14 cellular contexts compared by ENCODE assay signal in genomic region chr1:39147099-39148025, GRCh38.
"Had no signal": no experiment of that assay in that cellular context is flagged by ENCODE, and none has a peak within 500 bp of the region (broad histone marks: within the 10 kb centered on the region; RNA-seq: fewer than 3 reads in every experiment).

No MANE protein-coding gene starts in this region.

- H3K4me3 ChIP-seq: esophagus muscularis mucosa, pancreas, skin epidermis, tibial nerve had no signal

- H3K27me3 ChIP-seq: brain microvascular endothelial cell, esophagus muscularis mucosa, pancreas had no signal

- H3K36me3 ChIP-seq: brain microvascular endothelial cell, esophagus muscularis mucosa, pancreas, tibial nerve had no signal

- H3K27me3 Mint-ChIP-seq: activated naive CD8-positive, alpha-beta T cell had no signal

- H3K4me3 Mint-ChIP-seq: activated naive CD8-positive, alpha-beta T cell; activated T-cell treated with anti-CD3 and anti-CD28 coated beads, Interleukin-2, amount 50 U/mL, for 4 hours; dendritic cell treated with granulocyte-macrophage colony-stimulating factor and Interleukin-4, amounts not matched to agents 40 ng/mL and 50 ng/mL, for 4 days had no signal

- H3K36me3 Mint-ChIP-seq: activated naive CD8-positive, alpha-beta T cell had no signal

- H3K9me3 Mint-ChIP-seq: activated T-cell treated with anti-CD3 and anti-CD28 coated beads, Interleukin-2, amount 50 U/mL, for 4 hours had no signal

- H3K9me3 ChIP-seq: esophagus muscularis mucosa, pancreas, tibial nerve had no signal

- DNase-seq: activated CD4-positive, alpha-beta T cell treated with anti-CD3 and anti-CD28 coated beads, Interleukin-2, amount 50 U/mL, for 4 hours; activated effector memory CD4-positive, alpha-beta T cell treated with anti-CD3 and anti-CD28 coated beads, Interleukin-2, amount 50 U/mL, for 16 hours; activated T-cell treated with anti-CD3 and anti-CD28 coated beads, Interleukin-2, amount 50 U/mL, for 4 hours; amygdala; brain microvascular endothelial cell; glutamatergic neuron; left colon; pancreas; stimulated activated CD4-positive, alpha-beta T cell treated with anti-CD3 and anti-CD28 coated beads, Interleukin-4, amount 100 ng/mL, for 4 hours had no signal

- H3K27ac ChIP-seq: brain microvascular endothelial cell, esophagus muscularis mucosa, pancreas, skin epidermis, tibial nerve had no signal

- ATAC-seq: activated T-cell treated with anti-CD3 and anti-CD28 coated beads, Interleukin-2, amount 50 U/mL, for 4 hours; left colon; pancreas had no signal

- H3K27ac Mint-ChIP-seq: activated naive CD8-positive, alpha-beta T cell; dendritic cell treated with granulocyte-macrophage colony-stimulating factor and Interleukin-4, amounts not matched to agents 40 ng/mL and 50 ng/mL, for 4 days had no signal
